Comparison of ENCODE assay signal across 2 cellular contexts in genomic region chr7:21754963-21755362, GRCh38.
TF ChIP-seq lines count a peak whose summit lies in the region.

No MANE protein-coding gene starts in this region.

TF ChIP-seq in GM23338, 12 proteins besides CTCF, POLR2A, EP300 and RAD21 (continued from another document):
- TF ChIP-seq ZNF114 (CRISPR knock-in tag; IDR thresholded peaks at IDR 0.05), result no peak
- TF ChIP-seq ZNF462 (CRISPR knock-in tag; IDR thresholded peaks at IDR 0.05), result peak; percentile 64; the same call in 1 of the 2 replicates
- no peak for TF ChIP-seq EZH2 (IDR thresholded peaks at IDR 0.05; ENCODE audit: low read depth, unreplicated experiment)
TF ChIP-seq in GM23338: peak in this region for 2.

TF ChIP-seq in WTC11, 78 proteins besides CTCF, POLR2A, EP300 and RAD21 (continued from another document):
- no peak for TF ChIP-seq ZNF512 (CRISPR knock-in tag; IDR thresholded peaks at IDR 0.05; ENCODE audit: borderline replicate concordance)
- no peak for TF ChIP-seq SOX15 (CRISPR knock-in tag; IDR thresholded peaks at IDR 0.05)
- TF ChIP-seq NR1H2 (CRISPR knock-in tag; IDR thresholded peaks at IDR 0.05), result no peak
- TF ChIP-seq CDX4 (CRISPR knock-in tag; IDR thresholded peaks at IDR 0.05; ENCODE audit: borderline replicate concordance), result no peak
- no peak for TF ChIP-seq TP53 (CRISPR knock-in tag; IDR thresholded peaks at IDR 0.05)
- TF ChIP-seq ZNF423 (CRISPR knock-in tag; IDR thresholded peaks at IDR 0.05), result no peak
- no peak for TF ChIP-seq HMGXB4 (CRISPR knock-in tag; IDR thresholded peaks at IDR 0.05)
- no peak for TF ChIP-seq STAT6 (CRISPR knock-in tag; conservative IDR thresholded peaks at IDR 0.05; ENCODE audit: low read depth)
